ENCODE assay signal across 11 cellular contexts in genomic region chr21:33950425-33951079, GRCh38. TPM values are rescaled to one million over a fixed set of nuclear protein-coding genes. Genes with fewer than 3 reads are reported as not detected.
DNase-seq lines count a peak whose midpoint lies in the region; ATAC-seq and TF ChIP-seq lines count a peak whose summit lies in the region.
"Had no signal": no experiment of that assay in that cellular context is flagged by ENCODE, and none has a peak within 500 bp of the region (broad histone marks: within the 10 kb centered on the region; RNA-seq: fewer than 3 reads in every experiment).

No MANE protein-coding gene starts in this region.

- H3K9me3 Mint-ChIP-seq in activated T-helper 1 cell treated with anti-CD3 and anti-CD28 coated beads, Interleukin-12 subunit alpha, Interleukin-12 subunit beta, Interleukin-2, Interleukin-4 antibody, amounts not matched to agents 30 ng/mL and 10 ng/mL and 1 ng/mL, durations not matched to agents 14 hours and 24 hours and 36 hours, result no peaks in the 10 kb centered on the region
- H3K9me3 Mint-ChIP-seq in neural crest cell, result no peaks in the 10 kb centered on the region

- peaks cover 4% of the 10 kb centered on the region for H3K27me3 Mint-ChIP-seq in activated T-helper 1 cell treated with anti-CD3 and anti-CD28 coated beads, Interleukin-12 subunit alpha, Interleukin-12 subunit beta, Interleukin-2, Interleukin-4 antibody, amounts not matched to agents 30 ng/mL and 10 ng/mL and 1 ng/mL, durations not matched to agents 14 hours and 24 hours and 36 hours (ENCODE audit: insufficient read depth)
- H3K27me3 Mint-ChIP-seq in neural crest cell (ENCODE audit: low read depth), result no peaks in the 10 kb centered on the region

- peaks cover 63% of the 10 kb centered on the region for H3K4me1 ChIP-seq in BLaER1

- H3K4me1 Mint-ChIP-seq in activated T-helper 1 cell treated with anti-CD3 and anti-CD28 coated beads, Interleukin-12 subunit alpha, Interleukin-12 subunit beta, Interleukin-2, Interleukin-4 antibody, amounts not matched to agents 30 ng/mL and 10 ng/mL and 1 ng/mL, durations not matched to agents 14 hours and 24 hours and 36 hours (ENCODE audit: low read depth), result peaks cover 76% of the 10 kb centered on the region
- H3K4me1 Mint-ChIP-seq in neural crest cell, result peaks cover 36% of the 10 kb centered on the region

- H3K27ac ChIP-seq in BLaER1, result peak overlapping the region; percentile 85

- no peak for DNase-seq in GM12865 (ENCODE audit: low read depth)
- DNase-seq in activated T-helper 1 cell treated with anti-CD3 and anti-CD28 coated beads, Interleukin-12 subunit alpha, Interleukin-12 subunit beta, Interleukin-2, Interleukin-4 antibody, amounts not matched to agents 30 ng/mL and 10 ng/mL and 1 ng/mL, durations not matched to agents 14 hours and 24 hours and 36 hours (ENCODE audit: low spot score), result no peak
- no peak for DNase-seq in neural crest cell (ENCODE audit: low read depth, low spot score)
- DNase-seq in mesenteric fat pad (ENCODE audit: low spot score), result no peak
- no peak for DNase-seq in dermis blood vessel endothelial cell
- DNase-seq in RKO (ENCODE audit: low spot score), result no peak
- DNase-seq in Right ventricle myocardium superior, result no peak
- DNase-seq: C1 segment of cervical spinal cord, left cardiac atrium, OCI-M1 had no signal

- no peak overlapping the region for H3K4me3 ChIP-seq in BLaER1
- peak overlapping the region; percentile 86 for H3K4me3 ChIP-seq in GM12865 (ENCODE audit: low read depth, low read length)

- peaks cover 8% of the 10 kb centered on the region; the same call in 1 of the 2 replicates for H3K9me3 ChIP-seq in BLaER1

- H3K4me2 ChIP-seq in BLaER1, result peak overlapping the region; percentile 70

- TF ChIP-seq CTCF in GM12865 (IDR thresholded peaks at IDR 0.05; ENCODE audit: insufficient read depth, low read depth, low read length, missing control alignments), result no peak
- no peak for TF ChIP-seq CTCF in neural crest cell (conservative IDR thresholded peaks at IDR 0.05)

- no peak for ATAC-seq in Right ventricle myocardium superior (ENCODE audit: poor library complexity)
- ATAC-seq: left cardiac atrium had no signal

- no peak overlapping the region for H3K9ac ChIP-seq in BLaER1

- peak overlapping the region; percentile 97 for H3K27ac Mint-ChIP-seq in activated T-helper 1 cell treated with anti-CD3 and anti-CD28 coated beads, Interleukin-12 subunit alpha, Interleukin-12 subunit beta, Interleukin-2, Interleukin-4 antibody, amounts not matched to agents 30 ng/mL and 10 ng/mL and 1 ng/mL, durations not matched to agents 14 hours and 24 hours and 36 hours
- H3K27ac Mint-ChIP-seq in neural crest cell (ENCODE audit: unreplicated experiment), result peak overlapping the region; percentile 85

- peak overlapping the region; percentile 78 for H3K4me3 Mint-ChIP-seq in activated T-helper 1 cell treated with anti-CD3 and anti-CD28 coated beads, Interleukin-12 subunit alpha, Interleukin-12 subunit beta, Interleukin-2, Interleukin-4 antibody, amounts not matched to agents 30 ng/mL and 10 ng/mL and 1 ng/mL, durations not matched to agents 14 hours and 24 hours and 36 hours
- H3K4me3 Mint-ChIP-seq in neural crest cell, result no peak overlapping the region

- no peaks in the 10 kb centered on the region for H4K20me1 ChIP-seq in BLaER1

- H3K36me3 Mint-ChIP-seq in activated T-helper 1 cell treated with anti-CD3 and anti-CD28 coated beads, Interleukin-12 subunit alpha, Interleukin-12 subunit beta, Interleukin-2, Interleukin-4 antibody, amounts not matched to agents 30 ng/mL and 10 ng/mL and 1 ng/mL, durations not matched to agents 14 hours and 24 hours and 36 hours (ENCODE audit: low read depth), result peaks cover 29% of the 10 kb centered on the region
- H3K36me3 Mint-ChIP-seq in neural crest cell (ENCODE audit: low read depth), result peaks cover 8% of the 10 kb centered on the region

- intact Hi-C loops in activated T-helper 1 cell treated with anti-CD3 and anti-CD28 coated beads, Interleukin-12 subunit alpha, Interleukin-12 subunit beta, Interleukin-2, Interleukin-4 antibody, amounts not matched to agents 30 ng/mL and 10 ng/mL and 1 ng/mL, durations not matched to agents 14 hours and 24 hours and 36 hours (cut with micrococcal nuclease), result no loop called here
- intact Hi-C loops in Right ventricle myocardium superior (cut with DNase I), result no loop called here

- no peaks in the 10 kb centered on the region for H3K27me3 ChIP-seq in BLaER1

- no peaks in the 10 kb centered on the region for H3K36me3 ChIP-seq in BLaER1

RNA-seq across cellular contexts. Expression of gene ATP5PO, which starts 34.9 kb away (rescaled TPM):
- total RNA-seq in activated T-helper 1 cell treated with anti-CD3 and anti-CD28 coated beads, Interleukin-12 subunit alpha, Interleukin-12 subunit beta, Interleukin-2, Interleukin-4 antibody, amounts not matched to agents 30 ng/mL and 10 ng/mL and 1 ng/mL, durations not matched to agents 14 hours and 24 hours and 36 hours, result 168 and 176 TPM in 2 replicates
- 231 and 234 TPM in 2 replicates for total RNA-seq in neural crest cell
- 171 TPM for total RNA-seq in mesenteric fat pad
- total RNA-seq in dermis blood vessel endothelial cell, result 125 and 193 TPM in 2 replicates
- total RNA-seq in Right ventricle myocardium superior, result 835 TPM
